In genomic region chr1:184792450-184792969, GRCh38 we compare ENCODE assay signal across 9 cellular contexts. TPM values are rescaled to one million over a fixed set of nuclear protein-coding genes. Genes with fewer than 3 reads are reported as not detected.
DNase-seq lines count a peak whose midpoint lies in the region; FAIRE-seq lines count a peak whose summit lies in the region.
"Had no signal": no experiment of that assay in that cellular context is flagged by ENCODE, and none has a peak within 500 bp of the region (broad histone marks: within the 10 kb centered on the region; RNA-seq: fewer than 3 reads in every experiment).

No MANE protein-coding gene starts in this region.

- H3K9me3 Mint-ChIP-seq in activated T-helper 1 cell treated with anti-CD3 and anti-CD28 coated beads, Interleukin-12 subunit alpha, Interleukin-12 subunit beta, Interleukin-2, Interleukin-4 antibody, amounts not matched to agents 30 ng/mL and 10 ng/mL and 1 ng/mL, durations not matched to agents 14 hours and 24 hours and 36 hours: no peaks in the 10 kb centered on the region
- H3K9me3 Mint-ChIP-seq: memory B cell had no signal

- no peak overlapping the region for H3K4me3 Mint-ChIP-seq in activated T-helper 1 cell treated with anti-CD3 and anti-CD28 coated beads, Interleukin-12 subunit alpha, Interleukin-12 subunit beta, Interleukin-2, Interleukin-4 antibody, amounts not matched to agents 30 ng/mL and 10 ng/mL and 1 ng/mL, durations not matched to agents 14 hours and 24 hours and 36 hours
- H3K4me3 Mint-ChIP-seq: memory B cell had no signal

- peaks cover 10% of the 10 kb centered on the region for H3K36me3 Mint-ChIP-seq in activated T-helper 1 cell treated with anti-CD3 and anti-CD28 coated beads, Interleukin-12 subunit alpha, Interleukin-12 subunit beta, Interleukin-2, Interleukin-4 antibody, amounts not matched to agents 30 ng/mL and 10 ng/mL and 1 ng/mL, durations not matched to agents 14 hours and 24 hours and 36 hours (ENCODE audit: low read depth)
- H3K36me3 Mint-ChIP-seq: memory B cell had no signal

- H3K27me3 Mint-ChIP-seq in activated T-helper 1 cell treated with anti-CD3 and anti-CD28 coated beads, Interleukin-12 subunit alpha, Interleukin-12 subunit beta, Interleukin-2, Interleukin-4 antibody, amounts not matched to agents 30 ng/mL and 10 ng/mL and 1 ng/mL, durations not matched to agents 14 hours and 24 hours and 36 hours (ENCODE audit: insufficient read depth): no peaks in the 10 kb centered on the region

- H3K27ac Mint-ChIP-seq in activated T-helper 1 cell treated with anti-CD3 and anti-CD28 coated beads, Interleukin-12 subunit alpha, Interleukin-12 subunit beta, Interleukin-2, Interleukin-4 antibody, amounts not matched to agents 30 ng/mL and 10 ng/mL and 1 ng/mL, durations not matched to agents 14 hours and 24 hours and 36 hours: no peak overlapping the region
- H3K27ac Mint-ChIP-seq: memory B cell had no signal

- DNase-seq in DMS53 treated with DMSO at 0.1 percent for 48 hours (lab: John Stamatoyannopoulos, UW; ENCODE audit: unreplicated experiment) (peak; percentile 91), M059J (ENCODE audit: low read depth) (peak; percentile 99), amniotic stem cell (lab: John Stamatoyannopoulos, UW) (peak; percentile 87), hypothalamus (lab: John Stamatoyannopoulos, UW) (peak in 40 of 51 donors; percentile 2 to 84 (median 56)), small intestine (peak; percentile 82), DMS79 treated with DMSO at 0.1 percent for 48 hours (lab: John Stamatoyannopoulos, UW) (no peak), NCI-H1092 treated with DMSO at 0.1 percent for 48 hours (lab: John Stamatoyannopoulos, UW) (no peak)
- no peak for DNase-seq in activated T-helper 1 cell treated with anti-CD3 and anti-CD28 coated beads, Interleukin-12 subunit alpha, Interleukin-12 subunit beta, Interleukin-2, Interleukin-4 antibody, amounts not matched to agents 30 ng/mL and 10 ng/mL and 1 ng/mL, durations not matched to agents 14 hours and 24 hours and 36 hours (ENCODE audit: low spot score)

- H3K36me3 ChIP-seq in small intestine (ENCODE audit: control insufficient read depth in 2 of 2, insufficient read depth in 2 of 2, low read length in 2 of 2): no peaks in the 10 kb centered on the region

- 30 to 42% (median 31%) methylated on average over 5 of the region's 5 CpGs for WGBS in small intestine, 3 donors

- peaks cover 2 to 22% of the 10 kb centered on the region in 2 donors for H3K4me1 ChIP-seq in small intestine (ENCODE audit: control insufficient read depth in 2 of 2, insufficient read depth in 1 of 2, low read depth in 1 of 2, low read length in 1 of 2)

- no peaks in the 10 kb centered on the region for H3K27me3 ChIP-seq in small intestine (ENCODE audit: control insufficient read depth in 2 of 2, insufficient read depth in 2 of 2, low read length in 2 of 2)

- intact Hi-C loops in activated T-helper 1 cell treated with anti-CD3 and anti-CD28 coated beads, Interleukin-12 subunit alpha, Interleukin-12 subunit beta, Interleukin-2, Interleukin-4 antibody, amounts not matched to agents 30 ng/mL and 10 ng/mL and 1 ng/mL, durations not matched to agents 14 hours and 24 hours and 36 hours (cut with micrococcal nuclease): no loop called here

- no peaks in the 10 kb centered on the region for H3K9me3 ChIP-seq in small intestine (ENCODE audit: control insufficient read depth, low read depth)

- peak overlapping the region in 1 of 2 donors; percentile 76 for H3K27ac ChIP-seq in small intestine (ENCODE audit: low read depth in 1 of 2, low read length in 1 of 2)

- peaks cover 9% of the 10 kb centered on the region for H3K4me1 Mint-ChIP-seq in activated T-helper 1 cell treated with anti-CD3 and anti-CD28 coated beads, Interleukin-12 subunit alpha, Interleukin-12 subunit beta, Interleukin-2, Interleukin-4 antibody, amounts not matched to agents 30 ng/mL and 10 ng/mL and 1 ng/mL, durations not matched to agents 14 hours and 24 hours and 36 hours (ENCODE audit: low read depth)
- H3K4me1 Mint-ChIP-seq: memory B cell had no signal

- H3K4me3 ChIP-seq in small intestine (ENCODE audit: low read depth in 1 of 2, low read length in 2 of 2): no peak overlapping the region

- no peak for FAIRE-seq in small intestine (lab: Jason Lieb, UNC)

RNA-seq across cellular contexts. Expression of gene EDEM3, which starts 37.9 kb away (rescaled TPM):
- 23.3 and 33.3 TPM in 2 replicates for total RNA-seq in M059J (2014; rRNA removed; shearing (Covaris generic))
- 10 to 100 TPM in 2 of 3 donors, 1 to 10 TPM in 1; 9.7 to 16.8 (median 10.7) TPM for polyA plus RNA-seq in small intestine
- 23.8 and 28.5 TPM in 2 replicates for total RNA-seq in activated T-helper 1 cell treated with anti-CD3 and anti-CD28 coated beads, Interleukin-12 subunit alpha, Interleukin-12 subunit beta, Interleukin-2, Interleukin-4 antibody, amounts not matched to agents 30 ng/mL and 10 ng/mL and 1 ng/mL, durations not matched to agents 14 hours and 24 hours and 36 hours

Comparison
In these comparisons a context has a peak if more than half of its experiments do, and no peak if none do; other contexts are left out.
1. DNase-seq: peak in DMS53 treated with DMSO at 0.1 percent for 48 hours (single experiment), M059J (single experiment), amniotic stem cell (single experiment), hypothalamus (40 of 51) and small intestine (single experiment); none in activated T-helper 1 cell treated with anti-CD3 and anti-CD28 coated beads, Interleukin-12 subunit alpha, Interleukin-12 subunit beta, Interleukin-2, Interleukin-4 antibody, amounts not matched to agents 30 ng/mL and 10 ng/mL and 1 ng/mL, durations not matched to agents 14 hours and 24 hours and 36 hours (single experiment), DMS79 treated with DMSO at 0.1 percent for 48 hours (single experiment) and NCI-H1092 treated with DMSO at 0.1 percent for 48 hours (single experiment).